1 cellular context compared by ENCODE assay signal in genomic region chr14:68604361-68604730, GRCh38.
TF ChIP-seq lines count a peak whose summit lies in the region.

No MANE protein-coding gene starts in this region.

TF ChIP-seq in HepG2, 621 proteins besides CTCF, POLR2A, EP300 and RAD21:
- 0 out of 2 replicates have a peak, but pooled peaks have one; percentile 7 for TF ChIP-seq ZNF687 (CRISPR knock-in tag; IDR thresholded peaks at IDR 0.05)
- 0 out of 2 replicates have a peak, but pooled peaks have one; percentile 50 for TF ChIP-seq ZBTB38 (CRISPR knock-in tag; IDR thresholded peaks at IDR 0.05)
- no peak for TF ChIP-seq TFAP4 (IDR thresholded peaks at IDR 0.05; ENCODE audit: borderline replicate concordance, low read depth)
